In genomic region chr19:47020992-47021496, GRCh38 we compare ENCODE assay signal across 10 cellular contexts. TPM values are rescaled to one million over a fixed set of nuclear protein-coding genes. Genes with fewer than 3 reads are reported as not detected.
A peak's percentile ranks its signal among the peaks of the same experiment; 100 is the strongest.
DNase-seq lines count a peak whose midpoint lies in the region; ATAC-seq, FAIRE-seq and TF ChIP-seq lines count a peak whose summit lies in the region.
"Had no signal": no experiment of that assay in that cellular context is flagged by ENCODE, and none has a peak within 500 bp of the region (broad histone marks: within the 10 kb centered on the region; RNA-seq: fewer than 3 reads in every experiment).

No MANE protein-coding gene starts in this region.

- H3K4me3 Mint-ChIP-seq in naive thymus-derived CD4-positive, alpha-beta T cell = peak overlapping the region in 9 of 10 donors; percentile 6 to 78 (median 53)
- H3K4me3 Mint-ChIP-seq: natural killer cell treated with Interleukin-12 subunit alpha and Interleukin-12 subunit beta and Interleukin-15 and Interleukin-18, amount 100 ng/mL, for 72 hours had no signal

- peaks cover 16 to 33% (median 23%) of the 10 kb centered on the region in 10 experiments; a peak in 19 of 20 replicates for H3K4me1 ChIP-seq in BLaER1 treated with 17β-estradiol and CSF1 and Interleukin-3, amounts not matched to agents 10 nM and 100 nM
- H3K4me1 ChIP-seq in naive thymus-derived CD4-positive, alpha-beta T cell (ENCODE audit: control insufficient read depth in 2 of 2, insufficient read depth in 2 of 2, low read length in 2 of 2) = peaks cover 4 to 28% of the 10 kb centered on the region in 2 donors
- H3K4me1 ChIP-seq in small intestine (ENCODE audit: control insufficient read depth in 2 of 2, insufficient read depth in 1 of 2, low read depth in 1 of 2, low read length in 1 of 2) = peaks cover 0 to 4% of the 10 kb centered on the region in 2 donors
- H3K4me1 ChIP-seq in MM.1S (ENCODE audit: low read length) = no peaks in the 10 kb centered on the region
- peaks cover 0 to 9% of the 10 kb centered on the region in 2 donors for H3K4me1 ChIP-seq in kidney (ENCODE audit: control insufficient read depth in 1 of 2, insufficient read depth in 1 of 2, low read depth in 1 of 2, low read length in 2 of 2)

- H4K20me1 ChIP-seq in BLaER1 treated with 17β-estradiol and CSF1 and Interleukin-3, amounts not matched to agents 10 nM and 100 nM = peaks cover 0 to 51% (median 29%) of the 10 kb centered on the region in 11 experiments; a peak in 14 of 22 replicates
- no peaks in the 10 kb centered on the region for H4K20me1 ChIP-seq in MM.1S (ENCODE audit: insufficient read depth, low read length)

- no peaks in the 10 kb centered on the region for H3K9me3 ChIP-seq in BLaER1 treated with 17β-estradiol and CSF1 and Interleukin-3, amounts not matched to agents 10 nM and 100 nM (replicated peaks in 1 of 11)
- H3K9me3 ChIP-seq in naive thymus-derived CD4-positive, alpha-beta T cell (ENCODE audit: control insufficient read depth in 2 of 3, low read length in 3 of 3) = no peaks in the 10 kb centered on the region
- H3K9me3 ChIP-seq in small intestine (ENCODE audit: control insufficient read depth, low read depth) (no peaks in the 10 kb centered on the region), MM.1S (replicated peaks; ENCODE audit: insufficient read depth, low read length) (no peaks in the 10 kb centered on the region), kidney (ENCODE audit: control insufficient read depth in 1 of 2, low read length in 2 of 2) (no peaks in the 10 kb centered on the region)

- 1 to 3% (median 1%) methylated on average over 25 to 37 of the region's 37 CpGs for WGBS in small intestine, 3 donors

- intact Hi-C loops in naive thymus-derived CD4-positive, alpha-beta T cell (cut with micrococcal nuclease) = no loop called here
- intact Hi-C loops in kidney (cut with DNase I) = no loop called here

- peaks cover 0 to under 1% (median 0%) of the 10 kb centered on the region in 5 donors for H3K36me3 Mint-ChIP-seq in naive thymus-derived CD4-positive, alpha-beta T cell
- H3K36me3 Mint-ChIP-seq: natural killer cell treated with Interleukin-12 subunit alpha and Interleukin-12 subunit beta and Interleukin-15 and Interleukin-18, amount 100 ng/mL, for 72 hours had no signal

- CTCF ChIA-PET in naive thymus-derived CD4-positive, alpha-beta T cell (lab: Charles Lee) = interaction anchor here (2.4 kb wide), 1 partner anchor 8 kb away, joined by 9 read pairs; no protein-coding TSS in a partner anchor

- H3K27me3 Mint-ChIP-seq in naive thymus-derived CD4-positive, alpha-beta T cell = peaks cover 28 to 65% (median 35%) of the 10 kb centered on the region in 5 donors

- no peak for ATAC-seq in naive thymus-derived CD4-positive, alpha-beta T cell

- no peak for FAIRE-seq in small intestine (lab: Jason Lieb, UNC)
- no peak for FAIRE-seq in kidney (lab: Jason Lieb, UNC)

- peaks cover 0 to 16% (median 11%) of the 10 kb centered on the region in 7 donors for H3K4me1 Mint-ChIP-seq in naive thymus-derived CD4-positive, alpha-beta T cell

- no peaks in the 10 kb centered on the region for H3K9me2 ChIP-seq in MM.1S (replicated peaks; ENCODE audit: insufficient read depth, low read length)

- H3K9ac ChIP-seq in BLaER1 treated with 17β-estradiol and CSF1 and Interleukin-3, amounts not matched to agents 10 nM and 100 nM = peak overlapping the region in 2 of 11 experiments; percentile 43 to 46; a peak in 2 of 22 replicates
- H3K9ac ChIP-seq in MM.1S (ENCODE audit: low read length) (no peak overlapping the region), kidney (ENCODE audit: low read length in 2 of 2) (no peak overlapping the region)

- H3K4me3 ChIP-seq in BLaER1 treated with 17β-estradiol and CSF1 and Interleukin-3, amounts not matched to agents 10 nM and 100 nM = peak overlapping the region; percentile 41 to 66 (median 54)
- H3K4me3 ChIP-seq in coronary artery = peak overlapping the region; percentile 66
- no peak overlapping the region for H3K4me3 ChIP-seq in naive thymus-derived CD4-positive, alpha-beta T cell (ENCODE audit: low read length)
- peak overlapping the region in 1 of 2 donors; percentile 34 for H3K4me3 ChIP-seq in small intestine (ENCODE audit: low read depth in 1 of 2, low read length in 2 of 2)
- H3K4me3 ChIP-seq in MM.1S (ENCODE audit: low read length) = no peak overlapping the region
- no peak overlapping the region for H3K4me3 ChIP-seq in kidney (ENCODE audit: low read length in 2 of 2)

- TF ChIP-seq CTCF in coronary artery (IDR thresholded peaks at IDR 0.05) = no peak
- TF ChIP-seq CTCF in MM.1S (IDR thresholded peaks at IDR 0.05; ENCODE audit: low read length) = no peak
- no peak for TF ChIP-seq CTCF in kidney (IDR thresholded peaks at IDR 0.05; ENCODE audit: borderline replicate concordance, extremely low read depth, insufficient read depth)

- no peak overlapping the region for H2AFZ ChIP-seq in MM.1S (ENCODE audit: low read length)

- peaks cover 0 to 3% (median 0%) of the 10 kb centered on the region in 11 donors for H3K9me3 Mint-ChIP-seq in naive thymus-derived CD4-positive, alpha-beta T cell
- H3K9me3 Mint-ChIP-seq: natural killer cell treated with Interleukin-12 subunit alpha and Interleukin-12 subunit beta and Interleukin-15 and Interleukin-18, amount 100 ng/mL, for 72 hours had no signal

- DNase-seq in HuH-7.5 (ENCODE audit: low spot score) = peak; percentile 69
- no peak for DNase-seq in coronary artery (ENCODE audit: low spot score)
- no peak for DNase-seq in naive thymus-derived CD4-positive, alpha-beta T cell
- DNase-seq in NCI-H1436 treated with DMSO at 0.1 percent for 48 hours (lab: John Stamatoyannopoulos, UW) = no peak
- no peak for DNase-seq in small intestine
- no peak for DNase-seq in MM.1S
- no peak for DNase-seq in kidney
- DNase-seq: OCI-M1 had no signal

- peaks cover 79 to 86% (median 82%) of the 10 kb centered on the region in 11 experiments for H3K27me3 ChIP-seq in BLaER1 treated with 17β-estradiol and CSF1 and Interleukin-3, amounts not matched to agents 10 nM and 100 nM
- H3K27me3 ChIP-seq in naive thymus-derived CD4-positive, alpha-beta T cell (ENCODE audit: control insufficient read depth in 2 of 2, insufficient read depth in 2 of 2, low read length in 2 of 2) = peaks cover 0 to 29% of the 10 kb centered on the region in 2 donors
- H3K27me3 ChIP-seq in small intestine (ENCODE audit: control insufficient read depth in 2 of 2, insufficient read depth in 2 of 2, low read length in 2 of 2) = peaks cover 11 to 26% of the 10 kb centered on the region in 2 donors
- peaks cover 57% of the 10 kb centered on the region for H3K27me3 ChIP-seq in MM.1S (replicated peaks; ENCODE audit: insufficient read depth, low read length)

- no peaks in the 10 kb centered on the region for H3F3A ChIP-seq in MM.1S (ENCODE audit: insufficient read depth, low read length)

- no peak overlapping the region for H3K27ac Mint-ChIP-seq in naive thymus-derived CD4-positive, alpha-beta T cell
- H3K27ac Mint-ChIP-seq: natural killer cell treated with Interleukin-12 subunit alpha and Interleukin-12 subunit beta and Interleukin-15 and Interleukin-18, amount 100 ng/mL, for 72 hours had no signal

- POLR2A ChIA-PET in naive thymus-derived CD4-positive, alpha-beta T cell (lab: Charles Lee) = no interaction called here

- peak overlapping the region; percentile 83 to 97 (median 89) for H3K4me2 ChIP-seq in BLaER1 treated with 17β-estradiol and CSF1 and Interleukin-3, amounts not matched to agents 10 nM and 100 nM
- no peak overlapping the region for H3K4me2 ChIP-seq in MM.1S (ENCODE audit: low read depth, low read length)

- H3K79me2 ChIP-seq in MM.1S (ENCODE audit: low read length) = no peaks in the 10 kb centered on the region

- no peak overlapping the region for H3K27ac ChIP-seq in BLaER1 treated with 17β-estradiol and CSF1 and Interleukin-3, amounts not matched to agents 10 nM and 100 nM
- H3K27ac ChIP-seq in coronary artery = no peak overlapping the region
- H3K27ac ChIP-seq in naive thymus-derived CD4-positive, alpha-beta T cell (ENCODE audit: low read depth, low read length) = no peak overlapping the region
- H3K27ac ChIP-seq in small intestine (ENCODE audit: low read depth in 1 of 2, low read length in 1 of 2) = no peak overlapping the region
- no peak overlapping the region for H3K27ac ChIP-seq in MM.1S (ENCODE audit: low read length)
- no peak overlapping the region for H3K27ac ChIP-seq in kidney (ENCODE audit: low read depth in 2 of 2, low read length in 2 of 2)

- no peaks in the 10 kb centered on the region for H3K36me3 ChIP-seq in BLaER1 treated with 17β-estradiol and CSF1 and Interleukin-3, amounts not matched to agents 10 nM and 100 nM
- no peaks in the 10 kb centered on the region for H3K36me3 ChIP-seq in naive thymus-derived CD4-positive, alpha-beta T cell (ENCODE audit: control insufficient read depth in 2 of 3, insufficient read depth in 3 of 3, low read length in 3 of 3)
- no peaks in the 10 kb centered on the region for H3K36me3 ChIP-seq in small intestine (ENCODE audit: control insufficient read depth in 2 of 2, insufficient read depth in 2 of 2, low read length in 2 of 2)
- no peaks in the 10 kb centered on the region for H3K36me3 ChIP-seq in MM.1S (replicated peaks; ENCODE audit: insufficient read depth, low read length)
- no peaks in the 10 kb centered on the region for H3K36me3 ChIP-seq in kidney (ENCODE audit: control insufficient read depth in 1 of 2, insufficient read depth in 2 of 2, low read length in 2 of 2)

RNA-seq across cellular contexts. Expression of gene NPAS1, which starts 1.4 kb away (rescaled TPM):
- 1 to 10 TPM in 1 of 5 experiments, under 1 TPM in 2, not detected in 2; 0.27 to 1.2 (median 0.61) TPM for total RNA-seq in naive thymus-derived CD4-positive, alpha-beta T cell
- polyA plus RNA-seq in naive thymus-derived CD4-positive, alpha-beta T cell = under 1 TPM; 0.48 to 0.58 TPM
- polyA plus RNA-seq in small intestine (under 1 TPM in 1 of 3 donors, not detected in 2; 0.24 TPM), kidney (ENCODE audit: insufficient read depth, low read depth, low replicate concordance) (1.7 TPM)
- 0.38 TPM for total RNA-seq in kidney
- total RNA-seq: natural killer cell treated with Interleukin-12 subunit alpha and Interleukin-12 subunit beta and Interleukin-15 and Interleukin-18, amount 100 ng/mL, for 72 hours had no signal

RNA-seq across cellular contexts. Expression of gene TMEM160, which starts 27.4 kb away (rescaled TPM):
- 10 to 100 TPM; 23.1 to 46.3 (median 26.0) TPM for total RNA-seq in naive thymus-derived CD4-positive, alpha-beta T cell
- polyA plus RNA-seq in naive thymus-derived CD4-positive, alpha-beta T cell = 100 to 1,000 TPM; 131 TPM
- polyA plus RNA-seq in small intestine = 10 to 100 TPM in 2 of 3 donors, 1 to 10 TPM in 1; 5.1 to 70.3 (median 13.1) TPM
- total RNA-seq in kidney = 34.1 TPM
- polyA plus RNA-seq in kidney (ENCODE audit: insufficient read depth, low read depth, low replicate concordance) = 57.9 TPM

Comparison
In these comparisons a context has a peak if more than half of its experiments do, and no peak if none do; other contexts are left out.
1. H3K4me3 ChIP-seq: peak in BLaER1 treated with 17β-estradiol and CSF1 and Interleukin-3, amounts not matched to agents 10 nM and 100 nM (10 of 10) and coronary artery (single experiment); none in naive thymus-derived CD4-positive, alpha-beta T cell (single experiment), MM.1S (single experiment) and kidney (0 of 2).